In the genomic region with DNA sequence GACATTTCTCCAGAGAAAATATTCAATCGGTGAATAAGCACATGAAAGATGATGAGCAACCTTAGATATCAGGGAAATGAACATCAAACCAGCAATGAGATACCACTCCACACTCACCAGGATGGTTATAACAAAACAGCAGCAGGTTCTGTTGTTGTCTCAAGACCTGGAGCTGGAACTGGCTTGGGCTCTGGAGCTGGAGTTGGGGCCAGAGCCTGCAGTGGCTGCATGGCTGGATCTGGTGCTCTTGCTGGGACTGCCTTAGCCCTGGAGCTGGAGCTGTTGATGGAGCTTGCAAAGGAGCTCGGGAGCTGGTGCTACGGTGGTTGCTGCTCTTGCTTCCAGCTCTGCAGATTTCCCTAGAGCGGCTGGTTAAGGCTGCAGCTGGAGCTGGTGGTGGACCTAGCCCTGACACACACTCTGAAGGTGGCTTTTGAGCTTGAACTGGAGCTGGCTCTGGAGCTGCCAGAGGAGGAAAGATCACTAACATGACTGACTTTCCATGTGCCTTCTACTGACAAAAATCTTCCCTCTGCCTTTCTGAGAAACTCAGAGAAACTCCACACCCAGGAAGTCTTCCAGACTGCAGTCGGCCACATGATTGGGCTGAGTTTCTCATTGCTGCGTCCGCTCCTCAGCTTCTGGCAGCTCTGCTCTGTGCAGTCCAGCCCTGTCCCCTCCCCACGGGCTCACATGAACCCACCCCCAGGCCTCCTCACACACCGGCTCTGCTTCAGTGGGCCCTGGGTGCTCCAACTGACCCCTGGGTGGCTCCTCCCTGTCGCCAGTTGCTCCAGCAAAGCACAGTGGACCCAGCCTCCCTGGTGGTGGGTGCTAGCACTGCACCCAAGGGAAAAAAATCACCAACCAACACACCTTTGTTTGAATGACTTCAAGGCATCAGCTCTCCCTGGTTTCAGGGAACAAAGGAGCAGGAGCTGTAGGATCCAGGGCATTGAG, we compare ENCODE assay signal across 8 cellular contexts.
DNase-seq lines count a peak whose midpoint lies in the region; ATAC-seq and TF ChIP-seq lines count a peak whose summit lies in the region.

No MANE protein-coding gene starts in this region.

- 67 to 82% methylated on average over 1 to 10 of the region's 10 CpGs for WGBS in transverse colon (ENCODE audit: low coverage in 1 of 2), 2 donors
- WGBS in suprapubic skin = 75% methylated on average over 4 of the region's 10 CpGs

- TF ChIP-seq CTCF in Caco-2 (IDR thresholded peaks at IDR 0.05; ENCODE audit: insufficient read depth in 1 of 2, low read depth in 1 of 2, low read length in 1 of 2, severe bottlenecking in 1 of 2, unreplicated experiment in 1 of 2) (peak; percentile 47 to 57), fibroblast of the aortic adventitia (IDR thresholded peaks at IDR 0.05; ENCODE audit: insufficient read depth, low read length) (peak; percentile 70), transverse colon (IDR thresholded peaks at IDR 0.05) (peak in 4 of 5 experiments; percentile 17 to 39 (median 28)), suprapubic skin (IDR thresholded peaks at IDR 0.05) (peak in 1 of 2 donors; percentile 21)

- POLR2A ChIA-PET in Caco-2 (lab: Charles Lee) = no interaction called here

- H3K36me3 ChIP-seq in Caco-2 (ENCODE audit: control insufficient read depth, insufficient read depth, low read length) = no peaks in the 10 kb centered on the region
- no peaks in the 10 kb centered on the region for H3K36me3 ChIP-seq in transverse colon
- H3K36me3 ChIP-seq in suprapubic skin = no peaks in the 10 kb centered on the region

- no peak overlapping the region for H3K27ac Mint-ChIP-seq in Caco-2 (ENCODE audit: unreplicated experiment)

- TF ChIP-seq EP300 in transverse colon (IDR thresholded peaks at IDR 0.05; ENCODE audit: low read depth) (no peak), suprapubic skin (IDR thresholded peaks at IDR 0.05) (no peak)

- no peaks in the 10 kb centered on the region for H3K9me3 Mint-ChIP-seq in Caco-2 (ENCODE audit: unreplicated experiment)

- in situ Hi-C loops in transverse colon (cut with MboI; ENCODE audit: low pct_ligation_motif_present in 1 of 4, low pct_unique_long_range_greater_than_20kb in 1 of 4, low sequenced_read_pairs in 3 of 4) = no loop called here

- H3K4me1 Mint-ChIP-seq in Caco-2 (ENCODE audit: low read depth, unreplicated experiment) = no peaks in the 10 kb centered on the region

- intact Hi-C loops in Caco-2 (cut with micrococcal nuclease; ENCODE audit: unreplicated experiment) = no loop called here
- intact Hi-C loops in transverse colon (cut with DNase I; ENCODE audit: low total_unique reads) = loop anchor here (2.0 kb wide), 1 partner anchor 34 kb away; no protein-coding TSS in a partner anchor

- no peaks in the 10 kb centered on the region for H3K27me3 ChIP-seq in Caco-2 (replicated peaks; ENCODE audit: control insufficient read depth, insufficient read depth, low read length)
- peaks cover 2% of the 10 kb centered on the region for H3K27me3 ChIP-seq in transverse colon
- H3K27me3 ChIP-seq in suprapubic skin = peaks cover 10% of the 10 kb centered on the region

- TF ChIP-seq POLR2A in transverse colon (IDR thresholded peaks at IDR 0.05) (no peak), suprapubic skin (IDR thresholded peaks at IDR 0.05) (no peak)

- no peak overlapping the region for H3K27ac ChIP-seq in transverse colon
- no peak overlapping the region for H3K27ac ChIP-seq in suprapubic skin

- no peaks in the 10 kb centered on the region for H3K36me3 Mint-ChIP-seq in Caco-2 (ENCODE audit: insufficient read depth, unreplicated experiment)

- no peak overlapping the region for H3K4me3 Mint-ChIP-seq in Caco-2 (ENCODE audit: unreplicated experiment)

- H3K27me3 Mint-ChIP-seq in Caco-2 (ENCODE audit: insufficient read depth, unreplicated experiment) = peaks cover 6% of the 10 kb centered on the region

- CTCF ChIA-PET in Caco-2 (lab: Charles Lee) = interaction anchor here (0.7 to 1.8 kb wide), 5 partner anchors 13 to 53 kb away, joined by 3 to 8 read pairs (median 5); no protein-coding TSS in a partner anchor

- H3K4me1 ChIP-seq in Caco-2 = no peaks in the 10 kb centered on the region
- H3K4me1 ChIP-seq in transverse colon = peaks cover 0 to 5% (median 0%) of the 10 kb centered on the region in 4 donors
- no peaks in the 10 kb centered on the region for H3K4me1 ChIP-seq in suprapubic skin

- DNase-seq in Caco-2 = peak in 1 of 2 experiments; percentile 48
- peak; percentile 18 for DNase-seq in NCI-H69 (lab: John Stamatoyannopoulos, UW)
- DNase-seq in fibroblast of the aortic adventitia (ENCODE audit: low read depth) = no peak
- no peak for DNase-seq in transverse colon
- no peak for DNase-seq in GF-D8 (lab: John Stamatoyannopoulos, UW)
- no peak for DNase-seq in suprapubic skin (ENCODE audit: low spot score in 2 of 2)
- no peak for DNase-seq in COR-L47 (lab: John Stamatoyannopoulos, UW)

- peak; percentile 59 for ATAC-seq in GM19438 (IDR thresholded peaks at IDR 0.05; ENCODE audit: low read depth, unreplicated experiment)

- H3K4me3 ChIP-seq in Caco-2 (ENCODE audit: low read depth, low read length) = no peak overlapping the region
- H3K4me3 ChIP-seq in fibroblast of the aortic adventitia (ENCODE audit: low read depth, low read length) = no peak overlapping the region
- no peak overlapping the region for H3K4me3 ChIP-seq in transverse colon
- no peak overlapping the region for H3K4me3 ChIP-seq in suprapubic skin

- no peaks in the 10 kb centered on the region for H3K9me3 ChIP-seq in Caco-2
- no peaks in the 10 kb centered on the region for H3K9me3 ChIP-seq in transverse colon
- H3K9me3 ChIP-seq in suprapubic skin = no peaks in the 10 kb centered on the region

- BruUV-seq in Caco-2 (replicated peaks; lab: Mats Ljungman, UMichigan) = no TSS peak
